ENCODE assay signal across 1 cellular context in genomic region chr6:158020272-158020711, GRCh38.
TF ChIP-seq lines count a peak whose summit lies in the region.

No MANE protein-coding gene starts in this region.

TF ChIP-seq in HEK293, 187 proteins besides CTCF, POLR2A, EP300 and RAD21:
- TF ChIP-seq ZNF18 (tag by site-specific recombination; IDR thresholded peaks at IDR 0.05) (no peak), ZNF843 (tag by site-specific recombination; IDR thresholded peaks at IDR 0.05) (no peak), SCRT2 (tag by site-specific recombination; IDR thresholded peaks at IDR 0.05) (peak; percentile 82), MZF1 (tag by site-specific recombination; IDR thresholded peaks at IDR 0.05; ENCODE audit: borderline replicate concordance) (no peak), SCRT1 (tag by site-specific recombination; IDR thresholded peaks at IDR 0.05; ENCODE audit: borderline replicate concordance) (0 out of 2 replicates have a peak, but pooled peaks have one; percentile 68), ZIC2 (tag by site-specific recombination; IDR thresholded peaks at IDR 0.05) (peak; percentile 93), ZNF658 (tag by site-specific recombination; IDR thresholded peaks at IDR 0.05) (no peak), KLF17 (tag by site-specific recombination; IDR thresholded peaks at IDR 0.05) (peak; percentile 50; the same call in 1 of the 2 replicates), ZNF560 (tag by site-specific recombination; IDR thresholded peaks at IDR 0.05; ENCODE audit: borderline replicate concordance) (no peak), ZNF670 (tag by site-specific recombination; IDR thresholded peaks at IDR 0.05; ENCODE audit: low read depth) (no peak)
